Comparison of ENCODE assay signal across 8 cellular contexts in the genomic region with DNA sequence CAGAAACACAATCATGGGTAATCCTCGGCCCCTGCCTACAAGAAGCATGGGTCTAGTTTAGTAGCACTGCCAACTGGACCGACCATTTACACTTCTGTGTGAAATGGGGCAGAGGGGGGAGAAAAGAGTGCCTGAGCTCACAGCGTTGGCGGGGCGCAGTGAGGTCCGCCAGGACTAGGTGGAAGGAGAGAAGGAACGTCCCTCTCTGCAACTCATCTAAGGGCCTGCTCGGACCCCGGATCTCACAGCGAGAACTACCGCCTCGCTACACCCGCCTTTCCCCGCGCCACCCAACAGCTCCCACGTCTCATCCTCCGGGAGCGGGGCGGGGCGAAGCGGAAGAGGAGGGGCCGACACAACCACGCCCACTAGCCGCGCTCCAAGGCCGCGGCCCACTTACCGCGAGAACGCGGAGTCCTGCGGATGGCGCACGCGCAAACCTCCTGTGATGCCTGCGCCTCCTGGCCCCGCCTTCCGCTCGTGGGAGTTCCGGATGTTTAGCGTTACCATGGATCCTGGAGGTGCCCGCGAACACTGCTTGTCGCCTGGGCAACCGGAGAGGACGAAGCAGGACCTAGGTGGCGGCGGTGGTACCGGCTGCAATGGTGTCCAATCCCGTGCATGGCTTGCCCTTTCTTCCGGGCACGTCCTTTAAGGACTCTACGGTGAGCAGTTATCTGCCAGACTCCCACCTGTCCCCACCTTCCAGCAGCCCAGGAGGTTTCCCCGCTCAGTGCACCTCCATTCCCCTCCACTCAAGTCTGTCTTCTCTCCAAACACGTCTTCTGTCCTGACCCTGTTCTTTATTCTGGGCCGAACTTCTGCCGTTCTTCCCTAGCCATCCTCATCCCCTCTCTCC. TPM values are rescaled to one million over a fixed set of nuclear protein-coding genes. Genes with fewer than 3 reads are reported as not detected.
DNase-seq lines count a peak whose midpoint lies in the region; ATAC-seq, FAIRE-seq and TF ChIP-seq lines count a peak whose summit lies in the region.

A gene with protein sequence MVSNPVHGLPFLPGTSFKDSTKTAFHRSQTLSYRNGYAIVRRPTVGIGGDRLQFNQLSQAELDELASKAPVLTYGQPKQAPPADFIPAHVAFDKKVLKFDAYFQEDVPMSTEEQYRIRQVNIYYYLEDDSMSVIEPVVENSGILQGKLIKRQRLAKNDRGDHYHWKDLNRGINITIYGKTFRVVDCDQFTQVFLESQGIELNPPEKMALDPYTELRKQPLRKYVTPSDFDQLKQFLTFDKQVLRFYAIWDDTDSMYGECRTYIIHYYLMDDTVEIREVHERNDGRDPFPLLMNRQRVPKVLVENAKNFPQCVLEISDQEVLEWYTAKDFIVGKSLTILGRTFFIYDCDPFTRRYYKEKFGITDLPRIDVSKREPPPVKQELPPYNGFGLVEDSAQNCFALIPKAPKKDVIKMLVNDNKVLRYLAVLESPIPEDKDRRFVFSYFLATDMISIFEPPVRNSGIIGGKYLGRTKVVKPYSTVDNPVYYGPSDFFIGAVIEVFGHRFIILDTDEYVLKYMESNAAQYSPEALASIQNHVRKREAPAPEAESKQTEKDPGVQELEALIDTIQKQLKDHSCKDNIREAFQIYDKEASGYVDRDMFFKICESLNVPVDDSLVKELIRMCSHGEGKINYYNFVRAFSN (plus strand): TSS at position 534 of the 859 bp plus-strand sequence. CDS start 69 bp downstream, at position 603.

- under 1% methylated on average over 57 of the region's 57 CpGs for WGBS in HUES64

- no peak for FAIRE-seq in D721Med (lab: Jason Lieb, UNC)

- H3K27me3 ChIP-seq in HUES64 (ENCODE audit: insufficient read depth, low read length) = no peaks in the 10 kb centered on the region
- H3K27me3 ChIP-seq in OCI-LY1 (ENCODE audit: insufficient read depth, low read length) = no peaks in the 10 kb centered on the region
- H3K27me3 ChIP-seq in mononuclear cell (ENCODE audit: insufficient read depth, low read length) = no peaks in the 10 kb centered on the region

- peaks cover 30% of the 10 kb centered on the region; the same call in 1 of the 2 replicates for H3K4me1 ChIP-seq in HUES64 (ENCODE audit: insufficient read depth, low read length)
- peaks cover 57% of the 10 kb centered on the region for H3K4me1 ChIP-seq in OCI-LY1 (ENCODE audit: insufficient read depth, low read length, severe bottlenecking)
- peaks cover 17% of the 10 kb centered on the region for H3K4me1 ChIP-seq in mononuclear cell (ENCODE audit: insufficient read depth, low read length)

- peak; percentile 91 for ATAC-seq in GM21515 (IDR thresholded peaks at IDR 0.05; ENCODE audit: unreplicated experiment)

- DNase-seq in D721Med (ENCODE audit: insufficient read length, low spot score) (peak; percentile 45), activated T-cell treated with anti-CD3 and anti-CD28 coated beads for 1 hour (ENCODE audit: low read depth) (peak; percentile 97), epithelial cell of esophagus (ENCODE audit: low read depth) (peak; percentile 98)
- DNase-seq in stimulated activated CD8-positive, alpha-beta memory T cell treated with anti-CD3 and anti-CD28 coated beads, Interleukin-4, amount 100 ng/mL, for 1 hour (ENCODE audit: low read depth in 2 of 2, low spot score in 1 of 2) = peak; percentile 92 to 96

- H3K9me2 ChIP-seq in OCI-LY1 (ENCODE audit: low read depth, low read length) = no peaks in the 10 kb centered on the region

- H3K9me3 ChIP-seq in HUES64 (ENCODE audit: insufficient read depth, low read depth, low read length) = no peaks in the 10 kb centered on the region
- H3K9me3 ChIP-seq in OCI-LY1 (ENCODE audit: low read length) = no peaks in the 10 kb centered on the region
- no peaks in the 10 kb centered on the region for H3K9me3 ChIP-seq in mononuclear cell (ENCODE audit: low read depth, low read length)

- H3K36me3 ChIP-seq in HUES64 (ENCODE audit: insufficient read depth, low read length) (peaks cover 1% of the 10 kb centered on the region; the same call in 1 of the 2 replicates), OCI-LY1 (ENCODE audit: insufficient read depth, low read length) (no peaks in the 10 kb centered on the region)

- no peaks in the 10 kb centered on the region for H3F3A ChIP-seq in OCI-LY1 (ENCODE audit: insufficient read depth, low read length)

- peak within 1 kb of the TSS; percentile 77 for H3K4me3 ChIP-seq in HUES64 (ENCODE audit: low read length)
- H3K4me3 ChIP-seq in OCI-LY1 (ENCODE audit: low read depth, low read length, poor library complexity, severe bottlenecking) = peak within 1 kb of the TSS; percentile 76
- peak within 1 kb of the TSS; percentile 69 for H3K4me3 ChIP-seq in epithelial cell of esophagus (ENCODE audit: low read length)
- H3K4me3 ChIP-seq in mononuclear cell (ENCODE audit: low read length) = peak within 1 kb of the TSS; percentile 54

- H3K4me2 ChIP-seq in OCI-LY1 (ENCODE audit: low read length) = peak within 1 kb of the TSS; percentile 90

- TF ChIP-seq CTCF in D721Med (IDR thresholded peaks at IDR 0.05; ENCODE audit: insufficient read depth, missing control alignments) (no peak), OCI-LY1 (IDR thresholded peaks at IDR 0.05; ENCODE audit: low read length) (no peak), epithelial cell of esophagus (IDR thresholded peaks at IDR 0.05; ENCODE audit: insufficient read depth, low read depth, low read length, missing control alignments) (no peak)

- no peaks in the 10 kb centered on the region for H3K79me2 ChIP-seq in OCI-LY1 (ENCODE audit: insufficient read depth, low read length)

- no peaks in the 10 kb centered on the region for H4K20me1 ChIP-seq in OCI-LY1 (ENCODE audit: insufficient read depth, low read length)

- H3K9ac ChIP-seq in HUES64 (ENCODE audit: low read depth, low read length) = peak within 1 kb of the TSS; percentile 92
- H3K9ac ChIP-seq in OCI-LY1 (ENCODE audit: low read length) = peak within 1 kb of the TSS; percentile 81

- H3K27ac ChIP-seq in HUES64 (ENCODE audit: low read depth, low read length) = peak within 1 kb of the TSS; percentile 86
- H3K27ac ChIP-seq in OCI-LY1 (ENCODE audit: low read depth, low read length, poor library complexity, severe bottlenecking) = peak within 1 kb of the TSS; percentile 66

- no peak within 1 kb of the TSS; the same call in 1 of the 2 replicates for H2AFZ ChIP-seq in OCI-LY1 (ENCODE audit: low read length)

RNA-seq across cellular contexts. Expression of the gene that starts here (rescaled TPM):
- 17.0 TPM for polyA plus RNA-seq in HUES64 (2013, experiment 1 of 2)
- 21.8 TPM for polyA plus RNA-seq in HUES64 (2013, experiment 2 of 2)
- 6.4 TPM for total RNA-seq in mononuclear cell

Comparison
In these comparisons a context has a peak if more than half of its experiments do, and no peak if none do; other contexts are left out.
1. Peak in every context shown above with its lines: DNase-seq, ATAC-seq, H3K4me3 ChIP-seq and H3K27ac ChIP-seq.
2. DNase-seq: peak in every context shown above with its lines; median percentile 98 in epithelial cell of esophagus; 97 in activated T-cell treated with anti-CD3 and anti-CD28 coated beads for 1 hour; 94 in stimulated activated CD8-positive, alpha-beta memory T cell treated with anti-CD3 and anti-CD28 coated beads, Interleukin-4, amount 100 ng/mL, for 1 hour; 45 in D721Med.